20 cellular contexts compared by ENCODE assay signal in the genomic region with DNA sequence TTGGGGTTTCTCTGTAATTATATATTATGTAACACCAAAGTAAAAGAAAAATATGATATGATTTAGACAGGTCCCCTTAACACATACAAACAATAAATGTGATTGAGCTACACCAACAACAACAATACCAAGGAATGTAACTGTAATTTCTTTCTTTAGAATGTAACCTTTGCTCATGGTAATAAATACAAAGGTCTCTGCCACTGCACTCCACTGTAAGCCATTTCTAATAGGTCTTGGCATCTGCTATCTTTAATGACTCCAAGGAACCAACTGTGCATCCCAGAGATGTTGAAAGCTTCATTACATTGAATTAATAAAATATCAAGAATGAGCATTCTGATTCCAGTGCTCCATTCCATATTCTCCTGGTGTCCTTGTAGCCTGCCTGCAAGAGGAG.
"Had no signal": no experiment of that assay in that cellular context is flagged by ENCODE, and none has a peak within 500 bp of the region (broad histone marks: within the 10 kb centered on the region; RNA-seq: fewer than 3 reads in every experiment).

No MANE protein-coding gene starts in this region.

- H3K36me3 ChIP-seq: heart right ventricle, neural progenitor cell, right atrium auricular region, spleen, thoracic aorta, tibial nerve, vagina had no signal

- H3K27ac ChIP-seq: heart right ventricle, neural progenitor cell, parathyroid adenoma, right atrium auricular region, spleen, thoracic aorta, tibial nerve, vagina had no signal

- DNase-seq: cerebellar nuclear complex; cortex of kidney; foreskin fibroblast; glutamatergic neuron; heart right ventricle; hypothalamus; naive B cell; spleen; stimulated activated CD4-positive, alpha-beta T cell treated with anti-CD3 and anti-CD28 coated beads, Interleukin-4, amount 100 ng/mL, for 4 hours; stimulated activated naive CD8-positive, alpha-beta T cell treated with anti-CD3 and anti-CD28 coated beads, Interleukin-15, Interleukin-2, amounts not matched to agents 100 U/mL and 50 U/mL, for 24 hours had no signal

- H3K4me3 ChIP-seq: heart right ventricle, lung, neural progenitor cell, right atrium auricular region, spleen, thoracic aorta, tibial nerve, vagina had no signal

- H3K9me3 ChIP-seq: heart right ventricle, right atrium auricular region, spleen, thoracic aorta, tibial nerve, vagina had no signal

- H3K27me3 ChIP-seq: heart right ventricle, neural progenitor cell, right atrium auricular region, spleen, tibial nerve, vagina had no signal

- H3K9ac ChIP-seq: neural progenitor cell, parathyroid adenoma had no signal

- H3K4me1 ChIP-seq: parathyroid adenoma, spleen had no signal

- ATAC-seq: heart right ventricle; left lobe of liver; natural killer cell treated with Interleukin-12 subunit alpha and Interleukin-12 subunit beta and Interleukin-15 and Interleukin-18, amount 100 ng/mL, for 72 hours; stimulated activated memory B cell treated with anti-CD40 and anti-IgM and Interleukin-4, amounts not matched to agents 10 μg/mL and 1 μg/mL and 100 μg/mL, for 72 hours; stimulated activated naive CD8-positive, alpha-beta T cell treated with anti-CD3 and anti-CD28 coated beads, Interleukin-15, Interleukin-2, amounts not matched to agents 100 U/mL and 50 U/mL, for 24 hours had no signal
